Comparison of ENCODE assay signal across 9 cellular contexts in the genomic region with DNA sequence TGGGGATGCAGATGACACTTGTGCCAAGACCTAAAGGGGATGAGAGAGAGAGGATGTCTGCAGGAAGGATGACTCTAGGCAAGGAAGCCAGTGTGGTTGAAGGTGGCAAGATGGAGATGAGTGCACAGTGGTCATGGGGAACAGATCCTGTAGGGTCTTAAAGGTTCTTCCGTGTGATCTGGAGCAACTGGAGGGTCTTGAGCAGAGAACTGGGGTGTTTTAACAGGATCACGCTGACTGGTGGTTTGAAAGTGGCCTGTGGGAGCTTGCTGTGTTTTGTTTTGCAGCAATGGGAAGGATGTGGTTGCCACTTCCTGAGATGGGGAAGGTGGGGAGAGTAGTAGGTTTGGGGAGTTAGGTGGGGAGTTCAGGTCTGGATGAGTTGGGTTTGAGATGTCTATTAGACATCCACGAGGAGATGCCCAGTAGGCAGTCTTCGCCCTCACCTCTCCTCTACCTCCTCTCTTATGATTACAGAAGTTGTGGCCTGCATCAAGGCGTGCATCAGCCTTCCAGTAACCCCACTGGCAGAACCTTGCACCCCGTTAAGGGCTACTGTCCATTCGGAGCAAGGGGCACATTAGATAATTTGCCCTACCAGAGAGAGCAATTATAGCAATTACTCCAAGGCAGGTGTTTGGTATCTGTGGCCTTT. TPM values are rescaled to one million over a fixed set of nuclear protein-coding genes. Genes with fewer than 3 reads are reported as not detected.
DNase-seq lines count a peak whose midpoint lies in the region; ATAC-seq and TF ChIP-seq lines count a peak whose summit lies in the region.
"Had no signal": no experiment of that assay in that cellular context is flagged by ENCODE, and none has a peak within 500 bp of the region (broad histone marks: within the 10 kb centered on the region; RNA-seq: fewer than 3 reads in every experiment).

No MANE protein-coding gene starts in this region.

- peak overlapping the region in 2 of 5 experiments; percentile 78 to 80 for H3K27ac Mint-ChIP-seq in brain

- no peak overlapping the region for H2BK15ac ChIP-seq in mesendoderm (replicated peaks; ENCODE audit: low read depth)

- no peak overlapping the region for H3K4ac ChIP-seq in mesendoderm (ENCODE audit: low read depth, low read length)

- no peaks in the 10 kb centered on the region for H3K9me3 ChIP-seq in HUES6 (ENCODE audit: control insufficient read depth, insufficient read depth, low read depth, low read length)
- H3K9me3 ChIP-seq in muscle layer of colon (ENCODE audit: low read length): no peaks in the 10 kb centered on the region

- WGBS in mesendoderm (ENCODE audit: extremely low coverage, insufficient coverage, low lambda C conversion rate): no CpG with 5 or more reads among the region's 7 CpGs

- no peaks in the 10 kb centered on the region for H3K79me2 ChIP-seq in mesendoderm (ENCODE audit: control insufficient read depth, insufficient read depth, low read length)

- DNase-seq in A172 (ENCODE audit: low spot score) (no peak), amniotic stem cell (lab: John Stamatoyannopoulos, UW) (no peak), mesendoderm (no peak)

- no peak overlapping the region for H4K8ac ChIP-seq in mesendoderm (ENCODE audit: low read depth, low read length)

- peaks cover 12% of the 10 kb centered on the region for H3K36me3 Mint-ChIP-seq in brain

- H3K4me1 ChIP-seq in HUES6 (ENCODE audit: control insufficient read depth, insufficient read depth, low read length): peaks cover 4% of the 10 kb centered on the region; the same call in 1 of the 2 replicates
- H3K4me1 ChIP-seq in muscle layer of colon (ENCODE audit: insufficient read depth, low read length): peaks cover 27% of the 10 kb centered on the region
- H3K4me1 ChIP-seq in mesendoderm (ENCODE audit: control insufficient read depth, low read depth, low read length): no peaks in the 10 kb centered on the region

- peaks cover 13% of the 10 kb centered on the region for H3K27me3 Mint-ChIP-seq in brain

- H3K4me2 ChIP-seq in mesendoderm (ENCODE audit: low read length): no peak overlapping the region

- peaks cover 25% of the 10 kb centered on the region for H3K27me3 ChIP-seq in HUES6 (ENCODE audit: control insufficient read depth, insufficient read depth, low read length)
- no peaks in the 10 kb centered on the region for H3K27me3 ChIP-seq in muscle layer of colon (ENCODE audit: control insufficient read depth in 1 of 2, insufficient read depth in 2 of 2, low read length in 2 of 2)
- peaks cover 4% of the 10 kb centered on the region for H3K27me3 ChIP-seq in mesendoderm (ENCODE audit: insufficient read depth, low read length, poor library complexity)

- H3K4me1 Mint-ChIP-seq in brain: peaks cover 44% of the 10 kb centered on the region

- no peak for ATAC-seq in HG03521 (IDR thresholded peaks at IDR 0.05; ENCODE audit: unreplicated experiment)

- H3K56ac ChIP-seq in mesendoderm (ENCODE audit: low read length): no peak overlapping the region

- H3K36me3 ChIP-seq in HUES6 (ENCODE audit: control insufficient read depth, insufficient read depth, low read length) (peaks cover 8% of the 10 kb centered on the region), muscle layer of colon (ENCODE audit: insufficient read depth, low read length) (peaks cover 8% of the 10 kb centered on the region), mesendoderm (ENCODE audit: control insufficient read depth, insufficient read depth, low read length) (no peaks in the 10 kb centered on the region)

- no peak overlapping the region for H3K23ac ChIP-seq in mesendoderm (ENCODE audit: low read length)

- H2BK5ac ChIP-seq in mesendoderm (ENCODE audit: low read length): no peak overlapping the region

- no peak overlapping the region for H2AK5ac ChIP-seq in mesendoderm (ENCODE audit: low read length)

- TF ChIP-seq CTCF in 22Rv1 (IDR thresholded peaks at IDR 0.05): no peak
- no peak for TF ChIP-seq CTCF in brain (conservative IDR thresholded peaks at IDR 0.05)

- H3K18ac ChIP-seq in mesendoderm (ENCODE audit: low read length): no peak overlapping the region

- no peak overlapping the region for H4K5ac ChIP-seq in mesendoderm (ENCODE audit: low read length)

- H3K4me3 Mint-ChIP-seq in brain: peak overlapping the region; percentile 80 to 91 (median 86)

- H3K79me1 ChIP-seq in mesendoderm (ENCODE audit: low read length): no peaks in the 10 kb centered on the region

- peaks cover 0 to 7% (median 0%) of the 10 kb centered on the region in 5 experiments for H3K9me3 Mint-ChIP-seq in brain
- H3K9me3 Mint-ChIP-seq: dendritic cell treated with granulocyte-macrophage colony-stimulating factor and Interleukin-4, amounts not matched to agents 40 ng/mL and 50 ng/mL, for 4 days had no signal

- H2BK120ac ChIP-seq in mesendoderm (ENCODE audit: low read depth, low read length): no peak overlapping the region

- peak overlapping the region; percentile 89 for H3K27ac ChIP-seq in 22Rv1
- H3K27ac ChIP-seq in HUES6 (ENCODE audit: low read depth, low read length): no peak overlapping the region
- peak overlapping the region; percentile 64 for H3K27ac ChIP-seq in muscle layer of colon (ENCODE audit: low read depth, low read length)
- no peak overlapping the region for H3K27ac ChIP-seq in mesendoderm (ENCODE audit: low read depth, low read length)

- H3K9ac ChIP-seq in HUES6 (ENCODE audit: low read length): no peak overlapping the region
- H3K9ac ChIP-seq in muscle layer of colon (ENCODE audit: low read length): peak overlapping the region; percentile 34
- H3K9ac ChIP-seq in mesendoderm (ENCODE audit: low read length): no peak overlapping the region

- H3K4me3 ChIP-seq in HUES6 (ENCODE audit: low read depth, low read length): peak overlapping the region; percentile 75; the same call in 1 of the 2 replicates
- H3K4me3 ChIP-seq in muscle layer of colon (ENCODE audit: low read depth in 1 of 2, low read length in 2 of 2): peak overlapping the region in 1 of 2 donors; percentile 91
- no peak overlapping the region for H3K4me3 ChIP-seq in mesendoderm (ENCODE audit: low read length)

RNA-seq across cellular contexts. Expression of gene STBD1, which starts 1.4 kb away (rescaled TPM):
- polyA plus RNA-seq in brain (ENCODE audit: insufficient read depth, low read depth, low replicate concordance): 0.25 TPM
- total RNA-seq in A172 (2014; rRNA removed; shearing (Covaris generic)): 2.8 and 4.6 TPM in 2 replicates
- 0.49 TPM for polyA plus RNA-seq in mesendoderm (2013, experiment 1 of 2)
- polyA plus RNA-seq in mesendoderm (2013, experiment 2 of 2): 0.71 TPM

RNA-seq across cellular contexts. Expression of gene FAM47E, which starts 53.6 kb away (rescaled TPM):
- polyA plus RNA-seq in brain (ENCODE audit: insufficient read depth, low read depth, low replicate concordance): 4.5 TPM
- 0.12 and 0.38 TPM in 2 replicates for total RNA-seq in A172 (2014; rRNA removed; shearing (Covaris generic))
- polyA plus RNA-seq in mesendoderm (2013, experiment 1 of 2): 0.41 TPM
- polyA plus RNA-seq in mesendoderm (2013, experiment 2 of 2): 0.31 TPM

Comparison
In these comparisons a context has a peak if more than half of its experiments do, and no peak if none do; other contexts are left out.
1. H3K27ac ChIP-seq: peak in 22Rv1 (single experiment) and muscle layer of colon (single experiment); none in HUES6 (single experiment) and mesendoderm (single experiment).